Comparison of ENCODE assay signal across 23 cellular contexts in genomic region chr20:23060629-23061028, GRCh38. TPM values are rescaled to one million over a fixed set of nuclear protein-coding genes. Genes with fewer than 3 reads are reported as not detected.
"Had no signal": no experiment of that assay in that cellular context is flagged by ENCODE, and none has a peak within 500 bp of the region (broad histone marks: within the 10 kb centered on the region; RNA-seq: fewer than 3 reads in every experiment).

No MANE protein-coding gene starts in this region.

- H3K27ac Mint-ChIP-seq: activated CD8-positive, alpha-beta memory T cell treated with anti-CD3 and anti-CD28 coated beads, Interleukin-2, amount 10 ng/mL, durations not matched to agents 7 days and 5 days; activated naive CD8-positive, alpha-beta T cell treated with anti-CD3 and anti-CD28 coated beads, Interleukin-2, amount 10 ng/mL, durations not matched to agents 7 days and 5 days; activated T-cell treated with anti-CD3 and anti-CD28 coated beads, Interleukin-2, amount 50 U/mL, for 72 hours; naive thymus-derived CD8-positive, alpha-beta T cell; progenitor cell of endocrine pancreas; T-helper 2 cell treated with Interferon-gamma antibody and Interleukin-4, amounts not matched to agents 5 μg/mL and 100 μg/mL, for 36 hours had no signal

- H3K4me3 Mint-ChIP-seq: activated CD8-positive, alpha-beta memory T cell treated with anti-CD3 and anti-CD28 coated beads, Interleukin-2, amount 10 ng/mL, durations not matched to agents 7 days and 5 days; activated naive CD8-positive, alpha-beta T cell treated with anti-CD3 and anti-CD28 coated beads, Interleukin-2, amount 10 ng/mL, durations not matched to agents 7 days and 5 days; activated T-cell treated with anti-CD3 and anti-CD28 coated beads, Interleukin-2, amount 50 U/mL, for 72 hours; naive thymus-derived CD8-positive, alpha-beta T cell; T-helper 2 cell treated with Interferon-gamma antibody and Interleukin-4, amounts not matched to agents 5 μg/mL and 100 μg/mL, for 36 hours had no signal

- H3K4me3 ChIP-seq: colonic mucosa, gastrocnemius medialis, hepatocyte had no signal

- H3K9me3 ChIP-seq: colonic mucosa, gastrocnemius medialis had no signal

- DNase-seq: activated CD4-positive, alpha-beta T cell treated with anti-CD3 and anti-CD28 coated beads, Interleukin-2, amount 50 U/mL, for 4 hours; activated CD8-positive, alpha-beta memory T cell treated with anti-CD3 and anti-CD28 coated beads, Interleukin-2, amount 10 ng/mL, durations not matched to agents 7 days and 5 days; activated naive CD8-positive, alpha-beta T cell treated with anti-CD3 and anti-CD28 coated beads, Interleukin-2, amount 10 ng/mL, durations not matched to agents 7 days and 5 days; activated T-cell treated with anti-CD3 and anti-CD28 coated beads, Interleukin-2, amount 50 U/mL, for 72 hours; caudate nucleus; colonic mucosa; effector CD4-positive, alpha-beta T cell; gastrocnemius medialis; midbrain; naive thymus-derived CD8-positive, alpha-beta T cell; nucleus accumbens; stimulated activated CD4-positive, alpha-beta T cell treated with anti-CD3 and anti-CD28 coated beads, Interleukin-2, amount 100 ng/mL, for 48 hours; stimulated activated naive CD8-positive, alpha-beta T cell treated with anti-CD3 and anti-CD28 coated beads, Interleukin-15, Interleukin-2, amounts not matched to agents 100 U/mL and 50 U/mL, for 24 hours had no signal

- H3K9me3 Mint-ChIP-seq: activated T-cell treated with anti-CD3 and anti-CD28 coated beads, Interleukin-2, amount 50 U/mL, for 72 hours had no signal

- H3K4me1 Mint-ChIP-seq: activated CD8-positive, alpha-beta memory T cell treated with anti-CD3 and anti-CD28 coated beads, Interleukin-2, amount 10 ng/mL, durations not matched to agents 7 days and 5 days; activated naive CD8-positive, alpha-beta T cell treated with anti-CD3 and anti-CD28 coated beads, Interleukin-2, amount 10 ng/mL, durations not matched to agents 7 days and 5 days had no signal

- H3K27me3 ChIP-seq: colonic mucosa, gastrocnemius medialis, hepatocyte had no signal

- H3K36me3 ChIP-seq: colonic mucosa, gastrocnemius medialis had no signal

- H3K4me1 ChIP-seq: colonic mucosa had no signal

- H3K36me3 Mint-ChIP-seq: activated CD8-positive, alpha-beta memory T cell treated with anti-CD3 and anti-CD28 coated beads, Interleukin-2, amount 10 ng/mL, durations not matched to agents 7 days and 5 days; activated naive CD8-positive, alpha-beta T cell treated with anti-CD3 and anti-CD28 coated beads, Interleukin-2, amount 10 ng/mL, durations not matched to agents 7 days and 5 days; naive thymus-derived CD8-positive, alpha-beta T cell had no signal

- H3K4me2 ChIP-seq: hepatocyte had no signal

- ATAC-seq: activated CD4-positive, CD25-positive, alpha-beta regulatory T cell treated with anti-CD3 and anti-CD28 coated beads, Interleukin-2, amount 50 U/mL, for 24 hours; activated CD8-positive, alpha-beta memory T cell treated with anti-CD3 and anti-CD28 coated beads, Interleukin-2, amount 10 ng/mL, durations not matched to agents 7 days and 5 days; activated T-cell treated with anti-CD3 and anti-CD28 coated beads, Interleukin-2, amount 50 U/mL, for 72 hours; naive thymus-derived CD8-positive, alpha-beta T cell; stimulated activated naive CD8-positive, alpha-beta T cell treated with anti-CD3 and anti-CD28 coated beads, Interleukin-15, Interleukin-2, amounts not matched to agents 100 U/mL and 50 U/mL, for 24 hours had no signal

RNA-seq across cellular contexts. Expression of gene THBD, which starts 11.2 kb away (rescaled TPM):
- total RNA-seq: activated CD8-positive, alpha-beta memory T cell treated with anti-CD3 and anti-CD28 coated beads, Interleukin-2, amount 10 ng/mL, durations not matched to agents 7 days and 5 days; activated T-cell treated with anti-CD3 and anti-CD28 coated beads, Interleukin-2, amount 50 U/mL, for 72 hours had no signal

RNA-seq across cellular contexts. Expression of gene CD93, which starts 25.5 kb away (rescaled TPM):
- total RNA-seq: progenitor cell of endocrine pancreas had no signal

RNA-seq across cellular contexts. Expression of gene SSTR4, which starts 25.5 kb away (rescaled TPM):
- total RNA-seq: activated CD8-positive, alpha-beta memory T cell treated with anti-CD3 and anti-CD28 coated beads, Interleukin-2, amount 10 ng/mL, durations not matched to agents 7 days and 5 days; activated naive CD8-positive, alpha-beta T cell treated with anti-CD3 and anti-CD28 coated beads, Interleukin-2, amount 10 ng/mL, durations not matched to agents 7 days and 5 days; activated T-cell treated with anti-CD3 and anti-CD28 coated beads, Interleukin-2, amount 50 U/mL, for 72 hours; colonic mucosa; endothelial cell of umbilical vein; gastrocnemius medialis; kidney epithelial cell; liver; naive thymus-derived CD8-positive, alpha-beta T cell; progenitor cell of endocrine pancreas; sciatic nerve; temporal lobe; urinary bladder had no signal
